8 cellular contexts compared by ENCODE assay signal in the genomic region with DNA sequence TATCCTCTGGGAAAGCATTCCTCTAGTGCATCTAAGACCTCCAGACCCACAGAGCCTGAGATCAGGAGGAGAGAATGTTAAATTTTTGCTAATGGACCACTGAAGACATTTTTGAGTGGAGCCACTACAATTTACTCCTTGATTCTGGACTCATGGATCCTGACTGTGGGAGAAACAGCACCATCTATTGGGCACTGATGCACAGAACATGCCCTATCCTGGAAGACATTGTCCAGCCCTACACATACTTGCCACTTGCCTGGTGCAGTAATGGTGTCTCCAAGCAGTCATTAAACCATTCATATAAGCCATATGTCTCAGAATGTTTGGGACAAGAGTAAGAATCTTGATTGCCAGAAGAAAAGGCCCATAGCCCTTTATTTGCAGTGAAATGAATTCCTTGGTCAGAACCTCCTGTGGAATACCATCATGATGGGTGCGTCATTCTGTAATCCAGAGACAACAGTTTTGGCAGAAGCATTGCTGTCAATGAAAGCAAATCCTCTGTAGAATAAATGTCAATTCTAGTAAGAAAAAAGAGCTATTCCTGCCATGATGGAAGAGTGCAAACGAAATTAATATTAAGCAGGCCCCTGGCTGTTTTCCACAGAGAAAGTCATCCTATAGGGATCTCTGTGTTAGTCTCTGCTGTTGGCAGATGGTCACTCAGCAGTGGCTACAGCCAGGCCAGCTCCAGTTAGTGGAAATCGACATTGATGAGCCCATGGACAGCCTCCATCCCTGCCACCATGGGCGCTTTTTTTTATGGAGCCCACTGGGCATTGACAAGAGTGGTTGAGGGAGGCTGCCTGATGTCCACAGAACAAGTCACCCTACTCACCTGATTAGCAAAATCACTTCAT. TPM values are rescaled to one million over a fixed set of nuclear protein-coding genes. Genes with fewer than 3 reads are reported as not detected.
DNase-seq lines count a peak whose midpoint lies in the region; TF ChIP-seq lines count a peak whose summit lies in the region.

No MANE protein-coding gene starts in this region.

- H4K8ac ChIP-seq in neuronal stem cell (ENCODE audit: low read depth, low read length) = no peak overlapping the region

- no peak overlapping the region for H3K14ac ChIP-seq in neuronal stem cell (ENCODE audit: low read length)

- H2BK5ac ChIP-seq in neuronal stem cell (ENCODE audit: low read length) = no peak overlapping the region

- H3K27me3 ChIP-seq in neuronal stem cell (ENCODE audit: control insufficient read depth in 3 of 3, insufficient read depth in 3 of 3, low read depth in 1 of 3, low read length in 3 of 3) = peaks cover 0 to 2% (median 0%) of the 10 kb centered on the region in 3 experiments

- no peak overlapping the region for H2BK12ac ChIP-seq in neuronal stem cell (ENCODE audit: low read length)

- H2AK5ac ChIP-seq in neuronal stem cell (ENCODE audit: low read depth, low read length) = no peak overlapping the region

- H3K18ac ChIP-seq in neuronal stem cell (ENCODE audit: low read length) = no peak overlapping the region

- no peaks in the 10 kb centered on the region for H3K36me3 ChIP-seq in neuronal stem cell (replicated peaks in 1 of 2; ENCODE audit: control insufficient read depth in 2 of 2, insufficient read depth in 2 of 2, low read length in 2 of 2)

- H2BK15ac ChIP-seq in neuronal stem cell (ENCODE audit: low read length) = no peak overlapping the region

- H3K4me2 ChIP-seq in neuronal stem cell (ENCODE audit: insufficient read depth, low read length, poor library complexity, severe bottlenecking) = no peak overlapping the region

- no peak overlapping the region for H4K91ac ChIP-seq in neuronal stem cell (ENCODE audit: low read depth, low read length, poor library complexity)

- H3K4ac ChIP-seq in neuronal stem cell (ENCODE audit: low read length) = no peak overlapping the region

- H3K4me3 ChIP-seq in neuronal stem cell (ENCODE audit: low read length in 2 of 2) = no peak overlapping the region

- no peak overlapping the region for H2BK120ac ChIP-seq in neuronal stem cell (ENCODE audit: low read depth, low read length)

- no peak overlapping the region for H3K23ac ChIP-seq in neuronal stem cell (ENCODE audit: low read depth, low read length, poor library complexity)

- DNase-seq in SKM-1 treated with dmso at 0.1 percent for 144 hours (lab: John Stamatoyannopoulos, UW; ENCODE audit: unreplicated experiment) = peak; percentile 38
- no peak for DNase-seq in SKM-1 (lab: John Stamatoyannopoulos, UW; ENCODE audit: unreplicated experiment)
- DNase-seq in fibroblast of the conjunctiva (ENCODE audit: low read depth) = peak; percentile 33
- DNase-seq in neuronal stem cell (ENCODE audit: low spot score) = peak; percentile 29
- no peak for DNase-seq in DMS153 treated with DMSO at 0.1 percent for 48 hours (lab: John Stamatoyannopoulos, UW; ENCODE audit: unreplicated experiment)
- DNase-seq in activated CD8-positive, alpha-beta memory T cell treated with anti-CD3 and anti-CD28 coated beads, Interleukin-2, amount 50 U/mL, for 4 hours = no peak

- TF ChIP-seq CTCF in LNCAP (IDR thresholded peaks at IDR 0.05) (peak; percentile 79), VCaP (conservative IDR thresholded peaks at IDR 0.05) (peak; percentile 81)

- no peaks in the 10 kb centered on the region for H3K9me3 ChIP-seq in neuronal stem cell (replicated peaks in 1 of 2; ENCODE audit: control insufficient read depth in 2 of 2, insufficient read depth in 1 of 2, low read depth in 1 of 2, low read length in 2 of 2)

- no CpG with 5 or more reads among the region's 4 CpGs for WGBS in neuronal stem cell (ENCODE audit: extremely low coverage in 2 of 2, insufficient read length in 2 of 2, insufficient replicate concordance in 1 of 2), 2 donors

- no peak overlapping the region for H2AFZ ChIP-seq in neuronal stem cell (ENCODE audit: low read length)

- H3K79me1 ChIP-seq in neuronal stem cell (ENCODE audit: low read depth, low read length) = no peaks in the 10 kb centered on the region

- H3K4me1 ChIP-seq in neuronal stem cell (ENCODE audit: control insufficient read depth in 2 of 2, insufficient read depth in 1 of 2, low read depth in 1 of 2, low read length in 2 of 2) = no peaks in the 10 kb centered on the region

- H3K9ac ChIP-seq in neuronal stem cell (ENCODE audit: low read depth, low read length, poor library complexity) = no peak overlapping the region

- H3K27ac ChIP-seq in VCaP (no peak overlapping the region), neuronal stem cell (replicated peaks; ENCODE audit: low read length) (no peak overlapping the region)

RNA-seq across cellular contexts. Expression of a gene that starts 43.5 kb away (rescaled TPM):
- polyA plus RNA-seq in neuronal stem cell (2013, experiment 1 of 2) = not detected
- polyA plus RNA-seq in neuronal stem cell (2013, experiment 2 of 2) = not detected

Comparison
In these comparisons a context has a peak if more than half of its experiments do, and no peak if none do; other contexts are left out.
1. DNase-seq: peak in SKM-1 treated with dmso at 0.1 percent for 144 hours (single experiment), fibroblast of the conjunctiva (single experiment) and neuronal stem cell (single experiment); none in SKM-1 (single experiment), DMS153 treated with DMSO at 0.1 percent for 48 hours (single experiment) and activated CD8-positive, alpha-beta memory T cell treated with anti-CD3 and anti-CD28 coated beads, Interleukin-2, amount 50 U/mL, for 4 hours (single experiment).